7 cellular contexts compared by ENCODE assay signal in genomic region chr19:16899566-16900075, GRCh38. TPM values are rescaled to one million over a fixed set of nuclear protein-coding genes. Genes with fewer than 3 reads are reported as not detected.
A peak's percentile ranks its signal among the peaks of the same experiment; 100 is the strongest.
DNase-seq lines count a peak whose midpoint lies in the region; ATAC-seq and TF ChIP-seq lines count a peak whose summit lies in the region.

No MANE protein-coding gene starts in this region.

- POLR2A ChIA-PET in activated CD8-positive, alpha-beta T cell treated with anti-CD3 and anti-CD28 coated beads for 36 hours (lab: Charles Lee), result no interaction called here

- H3K4me3 ChIP-seq in Karpas-422 (ENCODE audit: low read length) (no peak overlapping the region), iPS DF 6.9 (ENCODE audit: low read length) (no peak overlapping the region)

- H3K9me3 Mint-ChIP-seq in activated CD8-positive, alpha-beta T cell treated with anti-CD3 and anti-CD28 coated beads for 36 hours, result no peaks in the 10 kb centered on the region

- H3K36me3 ChIP-seq in Karpas-422 (ENCODE audit: insufficient read depth, low read length) (no peaks in the 10 kb centered on the region), iPS DF 6.9 (ENCODE audit: control insufficient read depth, insufficient read depth, low read length) (no peaks in the 10 kb centered on the region)

- peak; percentile 71 for DNase-seq in ELF-1 (ENCODE audit: low read depth, low spot score)
- peak; percentile 82 for DNase-seq in Karpas-422
- DNase-seq in activated CD8-positive, alpha-beta T cell treated with anti-CD3 and anti-CD28 coated beads for 36 hours, result peak; percentile 65
- peak; percentile 37 for DNase-seq in iPS DF 6.9 (ENCODE audit: low read depth, low spot score)
- no peak for DNase-seq in NK-92 treated with Interleukin-12 subunit alpha and Interleukin-12 subunit beta, amount 100 ng/mL, for 24 hours (lab: John Stamatoyannopoulos, UW)

- H3K9ac ChIP-seq in Karpas-422 (ENCODE audit: low read length), result no peak overlapping the region

- no peak overlapping the region for H2AFZ ChIP-seq in Karpas-422 (ENCODE audit: low read length)

- CTCF ChIA-PET in activated CD8-positive, alpha-beta T cell treated with anti-CD3 and anti-CD28 coated beads for 36 hours (lab: Charles Lee), result interaction anchor here (1.1 kb wide), 1 partner anchor 118 kb away, joined by 4 read pairs; no protein-coding TSS in a partner anchor

- H3K9me3 ChIP-seq in Karpas-422 (ENCODE audit: low read length), result no peaks in the 10 kb centered on the region
- H3K9me3 ChIP-seq in iPS DF 6.9 (ENCODE audit: control insufficient read depth, insufficient read depth, low read length), result no peaks in the 10 kb centered on the region

- peak; percentile 52 for TF ChIP-seq CTCF in activated CD8-positive, alpha-beta T cell treated with anti-CD3 and anti-CD28 coated beads for 36 hours (IDR thresholded peaks at IDR 0.05)

- H3K4me1 ChIP-seq in Karpas-422 (ENCODE audit: low read length), result no peaks in the 10 kb centered on the region
- H3K4me1 ChIP-seq in iPS DF 6.9 (ENCODE audit: control insufficient read depth, insufficient read depth, low read length), result no peaks in the 10 kb centered on the region

- H3K27me3 ChIP-seq in Karpas-422 (ENCODE audit: low read length) (no peaks in the 10 kb centered on the region), iPS DF 6.9 (ENCODE audit: control insufficient read depth, insufficient read depth, low read length) (no peaks in the 10 kb centered on the region)

- H3K27me3 Mint-ChIP-seq in activated CD8-positive, alpha-beta T cell treated with anti-CD3 and anti-CD28 coated beads for 36 hours, result peaks cover 24% of the 10 kb centered on the region

- no peaks in the 10 kb centered on the region for H4K20me1 ChIP-seq in Karpas-422 (ENCODE audit: insufficient read depth, low read depth, low read length)

- H3K4me3 Mint-ChIP-seq in activated CD8-positive, alpha-beta T cell treated with anti-CD3 and anti-CD28 coated beads for 36 hours, result no peak overlapping the region

- H3K27ac ChIP-seq in Karpas-422 (ENCODE audit: low read length), result no peak overlapping the region
- H3K27ac ChIP-seq in iPS DF 6.9 (ENCODE audit: low read length), result no peak overlapping the region

- intact Hi-C loops in activated CD8-positive, alpha-beta T cell treated with anti-CD3 and anti-CD28 coated beads for 36 hours (cut with micrococcal nuclease), result loop anchor here (10.0 kb wide), 1 partner anchor 125 kb away; no protein-coding TSS in a partner anchor

- no CpG with 5 or more reads among the region's 7 CpGs for WGBS in iPS DF 6.9 (ENCODE audit: insufficient coverage, insufficient read length)

- no peak overlapping the region for H3K4me2 ChIP-seq in Karpas-422 (ENCODE audit: low read depth, low read length, poor library complexity, severe bottlenecking)

- H3K79me2 ChIP-seq in Karpas-422 (ENCODE audit: low read length), result no peaks in the 10 kb centered on the region

- H3K36me3 Mint-ChIP-seq in activated CD8-positive, alpha-beta T cell treated with anti-CD3 and anti-CD28 coated beads for 36 hours (ENCODE audit: low read depth), result no peaks in the 10 kb centered on the region

- H3K9me2 ChIP-seq in Karpas-422 (replicated peaks; ENCODE audit: insufficient read depth, low read length), result no peaks in the 10 kb centered on the region

- peaks cover 11% of the 10 kb centered on the region for H3K4me1 Mint-ChIP-seq in activated CD8-positive, alpha-beta T cell treated with anti-CD3 and anti-CD28 coated beads for 36 hours (ENCODE audit: low read depth)

- H3K27ac Mint-ChIP-seq in activated CD8-positive, alpha-beta T cell treated with anti-CD3 and anti-CD28 coated beads for 36 hours, result no peak overlapping the region

- ATAC-seq in activated CD8-positive, alpha-beta T cell treated with anti-CD3 and anti-CD28 coated beads for 36 hours, result peak; percentile 59
- ATAC-seq in GM19397 (IDR thresholded peaks at IDR 0.05; ENCODE audit: unreplicated experiment), result no peak
- no peak for ATAC-seq in HG02973 (IDR thresholded peaks at IDR 0.05; ENCODE audit: unreplicated experiment)

RNA-seq across cellular contexts. Expression of gene F2RL3, which starts 10.8 kb away (rescaled TPM):
- total RNA-seq in Karpas-422 (2014; rRNA removed; shearing (Covaris generic); ENCODE audit: low replicate concordance), result not detected in 2 replicates
- total RNA-seq in activated CD8-positive, alpha-beta T cell treated with anti-CD3 and anti-CD28 coated beads for 36 hours, result not detected
